8 cellular contexts compared by ENCODE assay signal in the genomic region with DNA sequence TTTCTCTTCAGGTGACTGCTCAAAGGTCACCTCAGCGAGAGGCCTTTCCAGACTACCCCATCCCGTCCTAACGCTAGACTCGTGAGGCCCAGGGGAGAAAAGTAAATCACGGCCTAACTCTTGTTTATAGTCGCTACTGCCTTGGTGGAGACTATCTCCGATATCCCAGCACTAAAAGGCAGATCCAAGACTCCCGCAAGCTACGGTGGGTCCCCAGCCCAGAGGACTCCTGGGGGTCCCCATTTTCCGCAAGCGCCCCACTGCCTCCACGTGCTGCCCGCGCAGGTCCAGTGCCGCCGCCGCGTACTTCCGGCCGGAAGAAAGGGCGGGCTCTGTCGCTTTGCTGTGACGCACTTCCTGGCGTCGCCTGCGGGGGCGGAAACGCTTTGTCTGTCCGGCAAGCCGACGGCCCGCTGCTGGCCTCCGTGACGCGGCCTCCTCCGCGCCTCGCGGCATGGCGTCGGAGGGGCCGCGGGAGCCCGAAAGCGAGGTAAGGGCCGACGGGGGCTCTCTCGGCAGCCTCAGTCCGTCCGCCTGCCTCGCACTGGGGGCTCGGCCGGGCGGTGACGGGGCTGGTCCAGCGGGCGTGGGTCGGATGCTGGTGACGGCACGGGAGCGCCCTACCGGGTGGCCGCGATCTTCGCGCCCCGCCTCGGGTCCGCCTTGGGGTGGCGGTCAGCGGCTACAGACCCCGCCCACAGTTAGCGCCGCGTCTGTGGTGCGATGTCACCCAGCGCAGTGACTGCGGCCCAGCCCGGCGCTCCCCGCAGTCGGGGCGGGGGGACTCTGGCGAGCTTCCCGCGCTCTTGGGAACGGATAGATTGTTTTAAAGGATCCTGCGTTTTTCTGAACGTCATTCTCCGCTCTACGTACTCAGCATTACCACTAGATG. TPM values are rescaled to one million over a fixed set of nuclear protein-coding genes. Genes with fewer than 3 reads are reported as not detected.
DNase-seq lines count a peak whose midpoint lies in the region; ATAC-seq and TF ChIP-seq lines count a peak whose summit lies in the region.

A gene with protein sequence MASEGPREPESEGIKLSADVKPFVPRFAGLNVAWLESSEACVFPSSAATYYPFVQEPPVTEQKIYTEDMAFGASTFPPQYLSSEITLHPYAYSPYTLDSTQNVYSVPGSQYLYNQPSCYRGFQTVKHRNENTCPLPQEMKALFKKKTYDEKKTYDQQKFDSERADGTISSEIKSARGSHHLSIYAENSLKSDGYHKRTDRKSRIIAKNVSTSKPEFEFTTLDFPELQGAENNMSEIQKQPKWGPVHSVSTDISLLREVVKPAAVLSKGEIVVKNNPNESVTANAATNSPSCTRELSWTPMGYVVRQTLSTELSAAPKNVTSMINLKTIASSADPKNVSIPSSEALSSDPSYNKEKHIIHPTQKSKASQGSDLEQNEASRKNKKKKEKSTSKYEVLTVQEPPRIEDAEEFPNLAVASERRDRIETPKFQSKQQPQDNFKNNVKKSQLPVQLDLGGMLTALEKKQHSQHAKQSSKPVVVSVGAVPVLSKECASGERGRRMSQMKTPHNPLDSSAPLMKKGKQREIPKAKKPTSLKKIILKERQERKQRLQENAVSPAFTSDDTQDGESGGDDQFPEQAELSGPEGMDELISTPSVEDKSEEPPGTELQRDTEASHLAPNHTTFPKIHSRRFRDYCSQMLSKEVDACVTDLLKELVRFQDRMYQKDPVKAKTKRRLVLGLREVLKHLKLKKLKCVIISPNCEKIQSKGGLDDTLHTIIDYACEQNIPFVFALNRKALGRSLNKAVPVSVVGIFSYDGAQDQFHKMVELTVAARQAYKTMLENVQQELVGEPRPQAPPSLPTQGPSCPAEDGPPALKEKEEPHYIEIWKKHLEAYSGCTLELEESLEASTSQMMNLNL (plus strand): TSS at position 378 of the 892 bp plus-strand sequence. CDS start 77 bp downstream, at position 455.

- H3K4me1 ChIP-seq in mucosa of stomach (ENCODE audit: control insufficient read depth, insufficient read depth, low read length): peaks cover 6% of the 10 kb centered on the region

- peaks cover 86% of the 10 kb centered on the region for H3K4me1 Mint-ChIP-seq in activated T-cell treated with anti-CD3 and anti-CD28 coated beads, Interleukin-2, amount 50 U/mL, for 24 hours (ENCODE audit: low read depth)

- no peaks in the 10 kb centered on the region for H3K27me3 ChIP-seq in mucosa of stomach (ENCODE audit: control insufficient read depth, insufficient read depth, low read length)

- H3K9me3 ChIP-seq in mucosa of stomach (ENCODE audit: control insufficient read depth, low read length): no peaks in the 10 kb centered on the region

- H3K27me3 Mint-ChIP-seq in activated T-cell treated with anti-CD3 and anti-CD28 coated beads, Interleukin-2, amount 50 U/mL, for 24 hours: no peaks in the 10 kb centered on the region

- no peaks in the 10 kb centered on the region for H3K36me3 ChIP-seq in mucosa of stomach (ENCODE audit: control insufficient read depth, insufficient read depth, low read length)

- TF ChIP-seq POLR2A in erythroblast (IDR thresholded peaks at IDR 0.05; ENCODE audit: low read length): peak; percentile 98

- peak; percentile 88 for ATAC-seq in GM21723 (IDR thresholded peaks at IDR 0.05; ENCODE audit: unreplicated experiment)

- peak within 1 kb of the TSS; percentile 48 for H3K4me3 ChIP-seq in mucosa of stomach (ENCODE audit: low read length)

- no peaks in the 10 kb centered on the region for H3K9me3 Mint-ChIP-seq in activated T-cell treated with anti-CD3 and anti-CD28 coated beads, Interleukin-2, amount 50 U/mL, for 24 hours

- H3K4me3 Mint-ChIP-seq in activated T-cell treated with anti-CD3 and anti-CD28 coated beads, Interleukin-2, amount 50 U/mL, for 24 hours: peak within 1 kb of the TSS; percentile 87

- peaks cover 96% of the 10 kb centered on the region for H3K36me3 Mint-ChIP-seq in activated T-cell treated with anti-CD3 and anti-CD28 coated beads, Interleukin-2, amount 50 U/mL, for 24 hours (ENCODE audit: low read depth)

- H3K9ac ChIP-seq in mucosa of stomach (ENCODE audit: low read length): peak within 1 kb of the TSS; percentile 87

- peak within 1 kb of the TSS; percentile 99 for H3K27ac Mint-ChIP-seq in activated T-cell treated with anti-CD3 and anti-CD28 coated beads, Interleukin-2, amount 50 U/mL, for 24 hours

- DNase-seq in DMS79 treated with DMSO at 0.1 percent for 48 hours (lab: John Stamatoyannopoulos, UW) (peak; percentile 68), KG1 (lab: John Stamatoyannopoulos, UW) (peak; percentile 88), erythroblast (lab: John Stamatoyannopoulos, UW) (peak; percentile 97 to 98)
- DNase-seq in activated T-cell treated with anti-CD3 and anti-CD28 coated beads, Interleukin-2, amount 50 U/mL, for 24 hours: peak; percentile 99
- peak; percentile 88 to 93 for DNase-seq in stimulated activated CD8-positive, alpha-beta memory T cell treated with anti-CD3 and anti-CD28 coated beads, Interleukin-7, amount 100 ng/mL, for 1 hour (ENCODE audit: low read depth in 2 of 2)

TF ChIP-seq in PFSK-1, 5 proteins besides CTCF, POLR2A, EP300 and RAD21:
- TF ChIP-seq POLR2AphosphoS5 (IDR thresholded peaks at IDR 0.05; ENCODE audit: low read depth, low read length) (peak; percentile 95), FOXP2 (optimal IDR thresholded peaks at IDR 0.05; ENCODE audit: borderline replicate concordance, extremely low read depth, extremely low read length, insufficient read depth) (no peak), TAF1 (IDR thresholded peaks at IDR 0.05; ENCODE audit: borderline replicate concordance, insufficient read depth, low read length) (peak; percentile 77; the same call in 1 of the 2 replicates), SIN3A (IDR thresholded peaks at IDR 0.05; ENCODE audit: borderline replicate concordance, insufficient read depth, low read length) (peak; percentile 89; the same call in 1 of the 2 replicates)
- TF ChIP-seq, protein P1, sequence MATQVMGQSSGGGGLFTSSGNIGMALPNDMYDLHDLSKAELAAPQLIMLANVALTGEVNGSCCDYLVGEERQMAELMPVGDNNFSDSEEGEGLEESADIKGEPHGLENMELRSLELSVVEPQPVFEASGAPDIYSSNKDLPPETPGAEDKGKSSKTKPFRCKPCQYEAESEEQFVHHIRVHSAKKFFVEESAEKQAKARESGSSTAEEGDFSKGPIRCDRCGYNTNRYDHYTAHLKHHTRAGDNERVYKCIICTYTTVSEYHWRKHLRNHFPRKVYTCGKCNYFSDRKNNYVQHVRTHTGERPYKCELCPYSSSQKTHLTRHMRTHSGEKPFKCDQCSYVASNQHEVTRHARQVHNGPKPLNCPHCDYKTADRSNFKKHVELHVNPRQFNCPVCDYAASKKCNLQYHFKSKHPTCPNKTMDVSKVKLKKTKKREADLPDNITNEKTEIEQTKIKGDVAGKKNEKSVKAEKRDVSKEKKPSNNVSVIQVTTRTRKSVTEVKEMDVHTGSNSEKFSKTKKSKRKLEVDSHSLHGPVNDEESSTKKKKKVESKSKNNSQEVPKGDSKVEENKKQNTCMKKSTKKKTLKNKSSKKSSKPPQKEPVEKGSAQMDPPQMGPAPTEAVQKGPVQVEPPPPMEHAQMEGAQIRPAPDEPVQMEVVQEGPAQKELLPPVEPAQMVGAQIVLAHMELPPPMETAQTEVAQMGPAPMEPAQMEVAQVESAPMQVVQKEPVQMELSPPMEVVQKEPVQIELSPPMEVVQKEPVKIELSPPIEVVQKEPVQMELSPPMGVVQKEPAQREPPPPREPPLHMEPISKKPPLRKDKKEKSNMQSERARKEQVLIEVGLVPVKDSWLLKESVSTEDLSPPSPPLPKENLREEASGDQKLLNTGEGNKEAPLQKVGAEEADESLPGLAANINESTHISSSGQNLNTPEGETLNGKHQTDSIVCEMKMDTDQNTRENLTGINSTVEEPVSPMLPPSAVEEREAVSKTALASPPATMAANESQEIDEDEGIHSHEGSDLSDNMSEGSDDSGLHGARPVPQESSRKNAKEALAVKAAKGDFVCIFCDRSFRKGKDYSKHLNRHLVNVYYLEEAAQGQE (IDR thresholded peaks at IDR 0.05; ENCODE audit: insufficient read depth in 1 of 2, low read depth in 2 of 2, low read length in 2 of 2): peak; percentile 46 to 60; a peak in 1 of 4 replicates

RNA-seq across cellular contexts. Expression of the gene that starts here (rescaled TPM):
- 23.9 TPM for polyA plus RNA-seq in PFSK-1 (2012; ENCODE audit: insufficient read length, low read depth)

Comparison
In these comparisons a context has a peak if more than half of its experiments do, and no peak if none do; other contexts are left out.
1. Peak in every context shown above with its lines: DNase-seq, ATAC-seq and H3K4me3 ChIP-seq.